ENCODE assay signal across 1 cellular context in the genomic region with DNA sequence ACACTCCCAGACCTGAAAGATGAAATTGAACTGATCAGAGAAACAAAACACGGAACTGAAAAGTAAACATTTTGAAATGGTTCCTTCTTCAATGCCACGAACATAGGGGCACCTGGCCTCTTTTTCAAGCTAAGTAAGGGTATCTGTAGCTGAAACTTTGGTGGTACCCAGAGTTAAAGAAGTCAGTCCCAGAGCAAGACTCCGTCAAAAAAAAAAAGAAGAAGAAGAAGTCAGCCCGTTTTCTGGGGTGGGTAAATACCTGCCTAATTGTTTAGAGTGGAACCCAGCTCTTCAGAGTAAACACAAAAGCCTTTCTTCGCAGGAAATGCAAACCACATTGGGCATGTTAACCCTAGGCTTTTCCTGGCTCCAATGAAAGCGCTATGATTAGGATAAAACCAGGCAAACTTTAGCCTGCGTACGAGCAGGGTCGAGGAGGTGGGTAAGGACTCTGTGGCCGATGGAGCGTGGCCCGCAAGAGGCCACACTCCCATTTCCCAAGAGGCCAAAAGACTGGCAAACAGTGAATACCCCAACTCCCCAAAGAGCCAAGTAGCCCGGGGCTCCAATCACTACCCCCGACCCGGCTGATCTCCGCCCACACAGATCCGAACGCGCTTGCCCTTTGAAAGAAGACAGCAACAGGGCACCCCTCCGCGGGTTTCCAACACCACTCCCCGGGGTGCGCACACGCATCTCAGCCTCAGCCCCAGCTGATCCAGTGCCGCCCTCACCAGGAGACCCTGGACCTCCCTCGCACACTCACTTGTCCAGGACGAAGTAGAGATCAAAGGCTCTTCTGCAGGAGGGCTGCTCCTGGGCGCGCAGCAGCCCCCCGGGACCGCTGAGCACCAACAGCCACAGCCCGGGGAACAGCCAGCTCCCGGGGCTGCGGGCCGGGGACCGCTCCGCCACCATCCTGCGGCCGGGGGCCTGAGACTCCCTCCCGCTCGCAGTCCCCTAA.
TF ChIP-seq lines count a peak whose summit lies in the region.

No MANE protein-coding gene starts in this region.

TF ChIP-seq in SK-N-SH treated with all-trans-retinoic acid at 6 μM for 48 hours, 23 proteins besides CTCF, POLR2A, EP300 and RAD21 (continued from another document):
- TF ChIP-seq, protein P1, sequence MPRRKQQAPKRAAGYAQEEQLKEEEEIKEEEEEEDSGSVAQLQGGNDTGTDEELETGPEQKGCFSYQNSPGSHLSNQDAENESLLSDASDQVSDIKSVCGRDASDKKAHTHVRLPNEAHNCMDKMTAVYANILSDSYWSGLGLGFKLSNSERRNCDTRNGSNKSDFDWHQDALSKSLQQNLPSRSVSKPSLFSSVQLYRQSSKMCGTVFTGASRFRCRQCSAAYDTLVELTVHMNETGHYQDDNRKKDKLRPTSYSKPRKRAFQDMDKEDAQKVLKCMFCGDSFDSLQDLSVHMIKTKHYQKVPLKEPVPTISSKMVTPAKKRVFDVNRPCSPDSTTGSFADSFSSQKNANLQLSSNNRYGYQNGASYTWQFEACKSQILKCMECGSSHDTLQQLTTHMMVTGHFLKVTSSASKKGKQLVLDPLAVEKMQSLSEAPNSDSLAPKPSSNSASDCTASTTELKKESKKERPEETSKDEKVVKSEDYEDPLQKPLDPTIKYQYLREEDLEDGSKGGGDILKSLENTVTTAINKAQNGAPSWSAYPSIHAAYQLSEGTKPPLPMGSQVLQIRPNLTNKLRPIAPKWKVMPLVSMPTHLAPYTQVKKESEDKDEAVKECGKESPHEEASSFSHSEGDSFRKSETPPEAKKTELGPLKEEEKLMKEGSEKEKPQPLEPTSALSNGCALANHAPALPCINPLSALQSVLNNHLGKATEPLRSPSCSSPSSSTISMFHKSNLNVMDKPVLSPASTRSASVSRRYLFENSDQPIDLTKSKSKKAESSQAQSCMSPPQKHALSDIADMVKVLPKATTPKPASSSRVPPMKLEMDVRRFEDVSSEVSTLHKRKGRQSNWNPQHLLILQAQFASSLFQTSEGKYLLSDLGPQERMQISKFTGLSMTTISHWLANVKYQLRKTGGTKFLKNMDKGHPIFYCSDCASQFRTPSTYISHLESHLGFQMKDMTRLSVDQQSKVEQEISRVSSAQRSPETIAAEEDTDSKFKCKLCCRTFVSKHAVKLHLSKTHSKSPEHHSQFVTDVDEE (CRISPR knock-in tag; IDR thresholded peaks at IDR 0.05) = no peak
- TF ChIP-seq, protein P2, sequence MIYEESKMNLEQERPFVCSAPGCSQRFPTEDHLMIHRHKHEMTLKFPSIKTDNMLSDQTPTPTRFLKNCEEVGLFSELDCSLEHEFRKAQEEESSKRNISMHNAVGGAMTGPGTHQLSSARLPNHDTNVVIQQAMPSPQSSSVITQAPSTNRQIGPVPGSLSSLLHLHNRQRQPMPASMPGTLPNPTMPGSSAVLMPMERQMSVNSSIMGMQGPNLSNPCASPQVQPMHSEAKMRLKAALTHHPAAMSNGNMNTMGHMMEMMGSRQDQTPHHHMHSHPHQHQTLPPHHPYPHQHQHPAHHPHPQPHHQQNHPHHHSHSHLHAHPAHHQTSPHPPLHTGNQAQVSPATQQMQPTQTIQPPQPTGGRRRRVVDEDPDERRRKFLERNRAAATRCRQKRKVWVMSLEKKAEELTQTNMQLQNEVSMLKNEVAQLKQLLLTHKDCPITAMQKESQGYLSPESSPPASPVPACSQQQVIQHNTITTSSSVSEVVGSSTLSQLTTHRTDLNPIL (CRISPR knock-in tag; IDR thresholded peaks at IDR 0.05; ENCODE audit: low read depth) = no peak
- TF ChIP-seq BACH2 (CRISPR knock-in tag; IDR thresholded peaks at IDR 0.05; ENCODE audit: borderline replicate concordance) (no peak), ESRRG (CRISPR knock-in tag; IDR thresholded peaks at IDR 0.05) (no peak), ISL1 (CRISPR knock-in tag; IDR thresholded peaks at IDR 0.05) (no peak), CSDC2 (CRISPR knock-in tag; IDR thresholded peaks at IDR 0.05) (no peak), ZNF70 (CRISPR knock-in tag; IDR thresholded peaks at IDR 0.05) (no peak), ZC3H10 (CRISPR knock-in tag; IDR thresholded peaks at IDR 0.05) (no peak), TCF4 (CRISPR knock-in tag; IDR thresholded peaks at IDR 0.05; ENCODE audit: borderline replicate concordance) (no peak), GLIS3 (CRISPR knock-in tag; IDR thresholded peaks at IDR 0.05) (no peak), ZFP3 (CRISPR knock-in tag; IDR thresholded peaks at IDR 0.05) (no peak)
- TF ChIP-seq, protein P3, sequence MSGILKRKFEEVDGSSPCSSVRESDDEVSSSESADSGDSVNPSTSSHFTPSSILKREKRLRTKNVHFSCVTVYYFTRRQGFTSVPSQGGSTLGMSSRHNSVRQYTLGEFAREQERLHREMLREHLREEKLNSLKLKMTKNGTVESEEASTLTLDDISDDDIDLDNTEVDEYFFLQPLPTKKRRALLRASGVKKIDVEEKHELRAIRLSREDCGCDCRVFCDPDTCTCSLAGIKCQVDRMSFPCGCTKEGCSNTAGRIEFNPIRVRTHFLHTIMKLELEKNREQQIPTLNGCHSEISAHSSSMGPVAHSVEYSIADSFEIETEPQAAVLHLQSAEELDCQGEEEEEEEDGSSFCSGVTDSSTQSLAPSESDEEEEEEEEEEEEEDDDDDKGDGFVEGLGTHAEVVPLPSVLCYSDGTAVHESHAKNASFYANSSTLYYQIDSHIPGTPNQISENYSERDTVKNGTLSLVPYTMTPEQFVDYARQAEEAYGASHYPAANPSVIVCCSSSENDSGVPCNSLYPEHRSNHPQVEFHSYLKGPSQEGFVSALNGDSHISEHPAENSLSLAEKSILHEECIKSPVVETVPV (CRISPR knock-in tag; IDR thresholded peaks at IDR 0.05) = no peak
- TF ChIP-seq, protein P4, sequence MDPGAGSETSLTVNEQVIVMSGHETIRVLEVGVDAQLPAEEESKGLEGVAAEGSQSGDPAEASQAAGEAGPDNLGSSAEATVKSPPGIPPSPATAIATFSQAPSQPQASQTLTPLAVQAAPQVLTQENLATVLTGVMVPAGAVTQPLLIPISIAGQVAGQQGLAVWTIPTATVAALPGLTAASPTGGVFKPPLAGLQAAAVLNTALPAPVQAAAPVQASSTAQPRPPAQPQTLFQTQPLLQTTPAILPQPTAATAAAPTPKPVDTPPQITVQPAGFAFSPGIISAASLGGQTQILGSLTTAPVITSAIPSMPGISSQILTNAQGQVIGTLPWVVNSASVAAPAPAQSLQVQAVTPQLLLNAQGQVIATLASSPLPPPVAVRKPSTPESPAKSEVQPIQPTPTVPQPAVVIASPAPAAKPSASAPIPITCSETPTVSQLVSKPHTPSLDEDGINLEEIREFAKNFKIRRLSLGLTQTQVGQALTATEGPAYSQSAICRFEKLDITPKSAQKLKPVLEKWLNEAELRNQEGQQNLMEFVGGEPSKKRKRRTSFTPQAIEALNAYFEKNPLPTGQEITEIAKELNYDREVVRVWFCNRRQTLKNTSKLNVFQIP (CRISPR knock-in tag; IDR thresholded peaks at IDR 0.05; ENCODE audit: borderline replicate concordance, low read depth) = no peak
